In genomic region chr21:25489673-25490072, GRCh38 we compare ENCODE assay signal across 1 cellular context.
TF ChIP-seq lines count a peak whose summit lies in the region.

No MANE protein-coding gene starts in this region.

TF ChIP-seq in K562, 482 proteins besides CTCF, POLR2A, EP300 and RAD21 (continued from another document):
- TF ChIP-seq C11orf30 (IDR thresholded peaks at IDR 0.05; ENCODE audit: low read depth): peak; percentile 34; the same call in 1 of the 2 replicates
- TF ChIP-seq NFATC3 (IDR thresholded peaks at IDR 0.05): no peak
- no peak for TF ChIP-seq BCOR (IDR thresholded peaks at IDR 0.05)
- TF ChIP-seq HMGN3 (IDR thresholded peaks at IDR 0.05; ENCODE audit: borderline replicate concordance, extremely low read depth, insufficient read length, low read depth, low read length): no peak
- no peak for TF ChIP-seq CC2D1A (IDR thresholded peaks at IDR 0.05)
- no peak for TF ChIP-seq NUFIP1 (IDR thresholded peaks at IDR 0.05; ENCODE audit: partially characterized antibody)
- no peak for TF ChIP-seq TBL1XR1 (IDR thresholded peaks at IDR 0.05; ENCODE audit: low read length in 2 of 2)
- TF ChIP-seq POLR2G (IDR thresholded peaks at IDR 0.05; ENCODE audit: low read depth, low read length): no peak
- TF ChIP-seq NRF1 (conservative IDR thresholded peaks at IDR 0.05 in 1 of 2, IDR thresholded peaks at IDR 0.05 in 1 of 2): no peak
